Comparison of ENCODE assay signal across 10 cellular contexts in genomic region chr11:116379185-116379828, GRCh38.
A peak's percentile ranks its signal among the peaks of the same experiment; 100 is the strongest.
DNase-seq lines count a peak whose midpoint lies in the region; ATAC-seq and TF ChIP-seq lines count a peak whose summit lies in the region.
"Had no signal": no experiment of that assay in that cellular context is flagged by ENCODE, and none has a peak within 500 bp of the region (broad histone marks: within the 10 kb centered on the region; RNA-seq: fewer than 3 reads in every experiment).

No MANE protein-coding gene starts in this region.

- ATAC-seq in activated CD8-positive, alpha-beta T cell treated with anti-CD3 and anti-CD28 coated beads for 36 hours: no peak
- ATAC-seq in GM21717 (IDR thresholded peaks at IDR 0.05; ENCODE audit: unreplicated experiment): no peak

- TF ChIP-seq RAD21 in Ishikawa (IDR thresholded peaks at IDR 0.05; ENCODE audit: low read depth): no peak

- DNase-seq in Calu3 (peak; percentile 34), kidney glomerular epithelial cell (lab: John Stamatoyannopoulos, UW) (peak; percentile 32), amniotic stem cell (lab: John Stamatoyannopoulos, UW) (no peak), superior temporal gyrus (ENCODE audit: extremely low spot score) (no peak), DMS153 treated with DMSO at 0.1 percent for 48 hours (lab: John Stamatoyannopoulos, UW; ENCODE audit: unreplicated experiment) (no peak)
- peak; percentile 25 for DNase-seq in activated CD8-positive, alpha-beta T cell treated with anti-CD3 and anti-CD28 coated beads for 36 hours
- DNase-seq: hippocampal formation had no signal

- POLR2A ChIA-PET in activated CD8-positive, alpha-beta T cell treated with anti-CD3 and anti-CD28 coated beads for 36 hours (lab: Charles Lee): no interaction called here

- H3K9me3 Mint-ChIP-seq in Calu3 (ENCODE audit: low read depth, unreplicated experiment): no peaks in the 10 kb centered on the region
- H3K9me3 Mint-ChIP-seq in activated CD8-positive, alpha-beta T cell treated with anti-CD3 and anti-CD28 coated beads for 36 hours: no peaks in the 10 kb centered on the region
- H3K9me3 Mint-ChIP-seq: type B pancreatic cell had no signal

- no peaks in the 10 kb centered on the region for H3K36me3 Mint-ChIP-seq in Calu3 (ENCODE audit: insufficient read depth, unreplicated experiment)
- no peaks in the 10 kb centered on the region for H3K36me3 Mint-ChIP-seq in activated CD8-positive, alpha-beta T cell treated with anti-CD3 and anti-CD28 coated beads for 36 hours (ENCODE audit: low read depth)
- H3K36me3 Mint-ChIP-seq: type B pancreatic cell had no signal

- H3K4me3 Mint-ChIP-seq in Calu3 (ENCODE audit: low read depth, unreplicated experiment): no peak overlapping the region
- H3K4me3 Mint-ChIP-seq in activated CD8-positive, alpha-beta T cell treated with anti-CD3 and anti-CD28 coated beads for 36 hours: no peak overlapping the region
- H3K4me3 Mint-ChIP-seq: type B pancreatic cell had no signal

- intact Hi-C loops in Calu3 (cut with micrococcal nuclease; ENCODE audit: unreplicated experiment): no loop called here
- intact Hi-C loops in activated CD8-positive, alpha-beta T cell treated with anti-CD3 and anti-CD28 coated beads for 36 hours (cut with micrococcal nuclease): no loop called here

- no TSS peak for BruUV-seq in Calu3 (replicated peaks; lab: Mats Ljungman, UMichigan)

- H3K27ac Mint-ChIP-seq in Calu3 (ENCODE audit: unreplicated experiment): no peak overlapping the region
- no peak overlapping the region for H3K27ac Mint-ChIP-seq in activated CD8-positive, alpha-beta T cell treated with anti-CD3 and anti-CD28 coated beads for 36 hours
- H3K27ac Mint-ChIP-seq: type B pancreatic cell had no signal

- TF ChIP-seq CTCF in Calu3 (IDR thresholded peaks at IDR 0.05; ENCODE audit: unreplicated experiment): no peak
- no peak for TF ChIP-seq CTCF in activated CD8-positive, alpha-beta T cell treated with anti-CD3 and anti-CD28 coated beads for 36 hours (IDR thresholded peaks at IDR 0.05)

- H3K4me1 Mint-ChIP-seq in Calu3 (ENCODE audit: low read depth, unreplicated experiment): no peaks in the 10 kb centered on the region
- no peaks in the 10 kb centered on the region for H3K4me1 Mint-ChIP-seq in activated CD8-positive, alpha-beta T cell treated with anti-CD3 and anti-CD28 coated beads for 36 hours (ENCODE audit: low read depth)

- CTCF ChIA-PET in Calu3 (lab: Charles Lee): no interaction called here
- CTCF ChIA-PET in activated CD8-positive, alpha-beta T cell treated with anti-CD3 and anti-CD28 coated beads for 36 hours (lab: Charles Lee): no interaction called here

- peaks cover 78% of the 10 kb centered on the region for H3K27me3 Mint-ChIP-seq in Calu3 (ENCODE audit: unreplicated experiment)
- H3K27me3 Mint-ChIP-seq in activated CD8-positive, alpha-beta T cell treated with anti-CD3 and anti-CD28 coated beads for 36 hours: no peaks in the 10 kb centered on the region

- TF ChIP-seq EP300 in Ishikawa (IDR thresholded peaks at IDR 0.05; ENCODE audit: borderline replicate concordance): no peak

TF ChIP-seq in Ishikawa, 13 proteins besides CTCF, POLR2A, EP300 and RAD21:
- TF ChIP-seq TCF12 (IDR thresholded peaks at IDR 0.05; ENCODE audit: low read depth) (no peak), REST (IDR thresholded peaks at IDR 0.05; ENCODE audit: low read depth) (peak; percentile 96), NFIC (IDR thresholded peaks at IDR 0.05) (no peak), YY1 (IDR thresholded peaks at IDR 0.05; ENCODE audit: low read depth) (no peak), TAF1 (IDR thresholded peaks at IDR 0.05; ENCODE audit: low read depth) (no peak), USF1 (IDR thresholded peaks at IDR 0.05) (no peak), CEBPB (IDR thresholded peaks at IDR 0.05) (no peak)

Comparison
In these comparisons a context has a peak if more than half of its experiments do, and no peak if none do; other contexts are left out.
1. DNase-seq: peak in Calu3 (single experiment), activated CD8-positive, alpha-beta T cell treated with anti-CD3 and anti-CD28 coated beads for 36 hours (single experiment) and kidney glomerular epithelial cell (single experiment); none in amniotic stem cell (single experiment), superior temporal gyrus (single experiment) and DMS153 treated with DMSO at 0.1 percent for 48 hours (single experiment).